Comparison of ENCODE assay signal across 8 cellular contexts in the genomic region with DNA sequence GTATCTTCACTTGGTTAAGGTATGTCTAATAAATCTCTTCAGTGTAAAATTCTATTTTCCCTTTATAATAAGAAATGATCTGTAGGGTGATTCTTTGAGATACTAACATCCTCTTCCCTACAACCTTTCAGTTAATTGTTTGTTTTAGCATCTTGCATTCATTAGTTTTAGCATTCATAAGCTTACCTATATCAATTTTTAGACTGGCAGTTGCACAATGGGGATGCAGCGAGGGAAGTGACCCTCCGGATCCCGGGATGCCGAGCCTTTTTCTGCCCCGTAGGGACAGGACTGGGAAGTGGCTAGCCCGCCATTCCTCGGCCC. TPM values are rescaled to one million over a fixed set of nuclear protein-coding genes. Genes with fewer than 3 reads are reported as not detected.
DNase-seq lines count a peak whose midpoint lies in the region; ATAC-seq lines count a peak whose summit lies in the region.

No MANE protein-coding gene starts in this region.

- peaks cover 36% of the 10 kb centered on the region for H3K4me1 Mint-ChIP-seq in activated naive CD8-positive, alpha-beta T cell (ENCODE audit: low read depth)
- peaks cover 6 to 18% of the 10 kb centered on the region in 2 donors for H3K4me1 Mint-ChIP-seq in stimulated activated naive B cell treated with anti-CD40 and anti-IgM and Interleukin-4, amounts not matched to agents 10 μg/mL and 1 μg/mL and 100 μg/mL, for 72 hours

- in situ Hi-C loops in G401 (cut with HindIII; ENCODE audit: low sequenced_read_pairs) = no loop called here

- no peak for DNase-seq in stimulated activated naive B cell treated with anti-CD40 and anti-IgM and Interleukin-4, amounts not matched to agents 10 μg/mL and 1 μg/mL and 100 μg/mL, for 72 hours
- no peak for DNase-seq in left lobe of liver (ENCODE audit: low spot score)
- no peak for DNase-seq in CD1c-positive myeloid dendritic cell (ENCODE audit: extremely low spot score)
- DNase-seq in DMS79 treated with DMSO at 0.1 percent for 48 hours (lab: John Stamatoyannopoulos, UW) = no peak
- no peak for DNase-seq in G401 (ENCODE audit: low spot score)

- peak overlapping the region; percentile 96 for H3K4me3 Mint-ChIP-seq in activated naive CD8-positive, alpha-beta T cell
- peak overlapping the region; percentile 93 to 97 for H3K4me3 Mint-ChIP-seq in stimulated activated naive B cell treated with anti-CD40 and anti-IgM and Interleukin-4, amounts not matched to agents 10 μg/mL and 1 μg/mL and 100 μg/mL, for 72 hours

- peak overlapping the region; percentile 99 for H3K4me3 ChIP-seq in HUES48 (ENCODE audit: low read depth, low read length)
- peak overlapping the region; percentile 100 for H3K4me3 ChIP-seq in iPS-20b (ENCODE audit: low read length)

- no peaks in the 10 kb centered on the region for H3K27me3 ChIP-seq in HUES48 (ENCODE audit: control insufficient read depth, insufficient read depth, low read length)
- no peaks in the 10 kb centered on the region for H3K27me3 ChIP-seq in iPS-20b (ENCODE audit: insufficient read depth, low read length)

- H3K9me3 Mint-ChIP-seq in activated naive CD8-positive, alpha-beta T cell (ENCODE audit: low read depth) = no peaks in the 10 kb centered on the region
- H3K9me3 Mint-ChIP-seq in stimulated activated naive B cell treated with anti-CD40 and anti-IgM and Interleukin-4, amounts not matched to agents 10 μg/mL and 1 μg/mL and 100 μg/mL, for 72 hours = no peaks in the 10 kb centered on the region

- peak overlapping the region; percentile 98 for H3K27ac Mint-ChIP-seq in activated naive CD8-positive, alpha-beta T cell
- H3K27ac Mint-ChIP-seq in stimulated activated naive B cell treated with anti-CD40 and anti-IgM and Interleukin-4, amounts not matched to agents 10 μg/mL and 1 μg/mL and 100 μg/mL, for 72 hours = peak overlapping the region; percentile 97

- ATAC-seq in stimulated activated naive B cell treated with anti-CD40 and anti-IgM and Interleukin-4, amounts not matched to agents 10 μg/mL and 1 μg/mL and 100 μg/mL, for 72 hours (replicated peaks) = no peak
- ATAC-seq in left lobe of liver = no peak

- H3K9me3 ChIP-seq in HUES48 (ENCODE audit: control insufficient read depth, insufficient read depth, low read length) = no peaks in the 10 kb centered on the region
- H3K9me3 ChIP-seq in iPS-20b (ENCODE audit: insufficient read depth, low read depth, low read length) = no peaks in the 10 kb centered on the region

- H3K27ac ChIP-seq in HUES48 (ENCODE audit: low read depth, low read length) = peak overlapping the region; percentile 94
- peak overlapping the region; percentile 50 for H3K27ac ChIP-seq in iPS-20b (ENCODE audit: low read length)

- no peaks in the 10 kb centered on the region for H3K27me3 Mint-ChIP-seq in activated naive CD8-positive, alpha-beta T cell
- H3K27me3 Mint-ChIP-seq in stimulated activated naive B cell treated with anti-CD40 and anti-IgM and Interleukin-4, amounts not matched to agents 10 μg/mL and 1 μg/mL and 100 μg/mL, for 72 hours = no peaks in the 10 kb centered on the region

- H3K4me1 ChIP-seq in HUES48 (ENCODE audit: control insufficient read depth, insufficient read depth, low read length) = peaks cover 26% of the 10 kb centered on the region
- peaks cover 9% of the 10 kb centered on the region for H3K4me1 ChIP-seq in iPS-20b (ENCODE audit: insufficient read depth, low read length)

- H3K36me3 ChIP-seq in HUES48 (ENCODE audit: control insufficient read depth, insufficient read depth, low read length) (peaks cover 7% of the 10 kb centered on the region; the same call in 1 of the 2 replicates), iPS-20b (ENCODE audit: insufficient read depth, low read depth, low read length) (peaks cover 6% of the 10 kb centered on the region)

- H3K9ac ChIP-seq in HUES48 (ENCODE audit: low read depth, low read length) (peak overlapping the region; percentile 94), iPS-20b (ENCODE audit: low read depth, low read length) (peak overlapping the region; percentile 98)

- H3K36me3 Mint-ChIP-seq in activated naive CD8-positive, alpha-beta T cell = peaks cover 4% of the 10 kb centered on the region
- H3K36me3 Mint-ChIP-seq in stimulated activated naive B cell treated with anti-CD40 and anti-IgM and Interleukin-4, amounts not matched to agents 10 μg/mL and 1 μg/mL and 100 μg/mL, for 72 hours = no peaks in the 10 kb centered on the region

RNA-seq across cellular contexts. Expression of a gene that starts 0.5 kb away (rescaled TPM):
- total RNA-seq in left lobe of liver = 2.0 TPM
- total RNA-seq in G401 (2014; rRNA removed; shearing (Covaris generic)) = 16.2 and 30.9 TPM in 2 replicates

RNA-seq across cellular contexts. Expression of a gene that starts 55.8 kb away (rescaled TPM):
- total RNA-seq in left lobe of liver = 48.9 TPM
- 8.3 and 10.7 TPM in 2 replicates for total RNA-seq in G401 (2014; rRNA removed; shearing (Covaris generic))
